ENCODE assay signal across 1 cellular context in the genomic region with DNA sequence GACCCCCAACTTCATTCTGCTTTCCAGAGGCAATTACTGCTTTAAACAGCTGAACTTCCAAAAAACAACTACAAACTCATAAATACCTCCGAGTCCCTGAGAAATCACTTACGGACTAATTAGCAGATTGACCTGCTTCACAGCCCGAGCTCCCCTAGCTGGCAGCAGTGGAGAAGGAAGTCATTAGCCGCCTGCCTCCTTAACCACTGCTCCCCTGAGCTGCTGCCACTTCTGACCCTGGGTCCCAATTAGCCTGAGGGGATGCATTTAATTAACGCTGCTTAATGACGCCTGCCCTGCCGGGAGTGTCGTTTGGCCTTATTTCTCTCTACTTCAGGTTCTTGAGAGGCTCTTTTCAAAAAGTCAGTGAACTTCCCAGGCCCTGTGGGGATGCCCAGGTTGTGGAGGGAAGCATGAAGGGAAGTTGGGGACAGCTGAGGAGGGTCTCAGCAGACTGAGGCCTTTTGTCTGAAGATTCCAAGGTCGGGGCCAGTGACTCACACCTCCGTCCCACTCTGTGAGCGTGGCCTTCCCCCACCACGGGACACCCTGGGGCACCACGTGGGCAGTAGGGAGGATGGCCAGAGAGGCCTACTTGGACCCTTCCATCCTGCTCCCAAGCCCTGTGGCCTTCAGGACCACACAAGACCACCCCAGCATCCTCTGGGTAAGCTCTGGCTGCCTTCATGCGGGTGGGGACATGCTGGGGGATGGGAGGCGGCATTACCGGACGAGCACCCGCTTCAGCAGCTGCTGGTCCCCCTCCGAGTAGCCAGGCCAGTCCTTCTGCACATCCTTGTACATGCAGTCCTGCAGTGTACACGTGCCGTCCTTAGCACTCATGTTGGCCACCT.
A peak's percentile ranks its signal among the peaks of the same experiment; 100 is the strongest.
TF ChIP-seq lines count a peak whose summit lies in the region.

No MANE protein-coding gene starts in this region.

TF ChIP-seq in IMR-90, 13 proteins besides CTCF, POLR2A, EP300 and RAD21:
- TF ChIP-seq FOS (IDR thresholded peaks at IDR 0.05; ENCODE audit: low read depth, low read length) (no peak), BHLHE40 (IDR thresholded peaks at IDR 0.05; ENCODE audit: low read depth, low read length) (no peak), RCOR1 (IDR thresholded peaks at IDR 0.05; ENCODE audit: insufficient replicate concordance, low read length) (no peak), CHD1 (IDR thresholded peaks at IDR 0.05; ENCODE audit: low read depth, low read length) (no peak), MAZ (IDR thresholded peaks at IDR 0.05; ENCODE audit: borderline replicate concordance, low read depth, low read length) (no peak), NFE2L2 (IDR thresholded peaks at IDR 0.05; ENCODE audit: low read depth, low read length) (no peak), SMC3 (IDR thresholded peaks at IDR 0.05; ENCODE audit: low read depth, low read length) (no peak)
- TF ChIP-seq, protein P1, sequence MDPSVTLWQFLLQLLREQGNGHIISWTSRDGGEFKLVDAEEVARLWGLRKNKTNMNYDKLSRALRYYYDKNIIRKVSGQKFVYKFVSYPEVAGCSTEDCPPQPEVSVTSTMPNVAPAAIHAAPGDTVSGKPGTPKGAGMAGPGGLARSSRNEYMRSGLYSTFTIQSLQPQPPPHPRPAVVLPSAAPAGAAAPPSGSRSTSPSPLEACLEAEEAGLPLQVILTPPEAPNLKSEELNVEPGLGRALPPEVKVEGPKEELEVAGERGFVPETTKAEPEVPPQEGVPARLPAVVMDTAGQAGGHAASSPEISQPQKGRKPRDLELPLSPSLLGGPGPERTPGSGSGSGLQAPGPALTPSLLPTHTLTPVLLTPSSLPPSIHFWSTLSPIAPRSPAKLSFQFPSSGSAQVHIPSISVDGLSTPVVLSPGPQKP (IDR thresholded peaks at IDR 0.05; ENCODE audit: borderline replicate concordance, low read depth, low read length) = no peak
- TF ChIP-seq, protein P2, sequence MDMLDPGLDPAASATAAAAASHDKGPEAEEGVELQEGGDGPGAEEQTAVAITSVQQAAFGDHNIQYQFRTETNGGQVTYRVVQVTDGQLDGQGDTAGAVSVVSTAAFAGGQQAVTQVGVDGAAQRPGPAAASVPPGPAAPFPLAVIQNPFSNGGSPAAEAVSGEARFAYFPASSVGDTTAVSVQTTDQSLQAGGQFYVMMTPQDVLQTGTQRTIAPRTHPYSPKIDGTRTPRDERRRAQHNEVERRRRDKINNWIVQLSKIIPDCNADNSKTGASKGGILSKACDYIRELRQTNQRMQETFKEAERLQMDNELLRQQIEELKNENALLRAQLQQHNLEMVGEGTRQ (IDR thresholded peaks at IDR 0.05; ENCODE audit: low read depth, low read length) = peak; percentile 3; the same call in 1 of the 2 replicates
